In genomic region chrX:8075606-8076005, GRCh38 we compare ENCODE assay signal across 9 cellular contexts.
"Had no signal": no experiment of that assay in that cellular context is flagged by ENCODE, and none has a peak within 500 bp of the region (broad histone marks: within the 10 kb centered on the region; RNA-seq: fewer than 3 reads in every experiment).

No MANE protein-coding gene starts in this region.

- H3K4me3 ChIP-seq: GM23338, HAP-1, K562 had no signal

- H3K27ac Mint-ChIP-seq: GM23338, HFFc6 had no signal

- H3K36me3 ChIP-seq: HAP-1 had no signal

- H3K4me2 ChIP-seq: GM23338 had no signal

- DNase-seq: H7, HFFc6, IMR-90, KG1 had no signal

- H3K4me3 Mint-ChIP-seq: GM23338, HFFc6 had no signal

- ATAC-seq: GM23338, HCT116, K562 had no signal

- H3K9me3 ChIP-seq: HAP-1 had no signal

- H3K9me3 Mint-ChIP-seq: GM23338 had no signal

- FAIRE-seq: HTR-8/SVneo, K562 had no signal

- H3K4me1 ChIP-seq: HAP-1 had no signal
